ENCODE assay signal across 11 cellular contexts in the genomic region with DNA sequence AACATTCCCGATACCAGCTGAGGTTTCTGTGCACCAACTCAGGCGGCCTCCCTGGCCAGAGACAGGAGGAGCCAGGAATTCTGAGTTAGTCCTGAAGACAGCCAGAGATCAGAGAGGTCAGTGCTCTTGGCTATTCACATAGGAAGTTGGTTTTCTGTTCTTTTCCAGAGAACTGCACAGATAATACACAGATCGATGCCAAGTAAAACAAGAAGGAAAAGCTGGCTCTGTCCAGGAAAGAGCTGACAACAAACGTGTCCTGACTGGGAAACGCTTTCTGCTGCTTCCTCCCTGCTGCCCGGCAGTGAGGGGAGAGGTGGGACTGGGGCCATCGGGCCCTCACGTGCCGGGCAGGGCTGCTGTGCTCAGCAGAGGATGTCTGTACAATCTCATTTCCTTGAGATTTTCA.
DNase-seq lines count a peak whose midpoint lies in the region; ATAC-seq and TF ChIP-seq lines count a peak whose summit lies in the region.
"Had no signal": no experiment of that assay in that cellular context is flagged by ENCODE, and none has a peak within 500 bp of the region (broad histone marks: within the 10 kb centered on the region; RNA-seq: fewer than 3 reads in every experiment).

No MANE protein-coding gene starts in this region.

- H3K27ac Mint-ChIP-seq in MCF 10A (ENCODE audit: low read depth, unreplicated experiment): peak overlapping the region; percentile 13

- BruUV-seq in MCF 10A (replicated peaks; lab: Mats Ljungman, UMichigan): no TSS peak

- H3K27me3 Mint-ChIP-seq in MCF 10A (ENCODE audit: insufficient read depth, unreplicated experiment): peaks cover 17% of the 10 kb centered on the region
- H3K27me3 Mint-ChIP-seq: activated naive CD4-positive, alpha-beta T cell treated with anti-CD3 and anti-CD28 coated beads, Interleukin-2, amount 50 U/mL, for 24 hours had no signal

- no peak for TF ChIP-seq CTCF in MCF 10A (IDR thresholded peaks at IDR 0.05; ENCODE audit: unreplicated experiment)
- no peak for TF ChIP-seq CTCF in left lung (IDR thresholded peaks at IDR 0.05)

- CTCF ChIA-PET in MCF 10A (lab: Yijun Ruan, JAX): interaction anchor here (0.9 kb wide), 1 partner anchor 33 kb away, joined by 3 read pairs; no protein-coding TSS in a partner anchor

- H3K4me3 Mint-ChIP-seq in MCF 10A (ENCODE audit: unreplicated experiment): no peak overlapping the region
- H3K4me3 Mint-ChIP-seq: activated naive CD4-positive, alpha-beta T cell treated with anti-CD3 and anti-CD28 coated beads, Interleukin-2, amount 50 U/mL, for 24 hours had no signal

- in situ Hi-C loops in G401 (cut with HindIII; ENCODE audit: low sequenced_read_pairs): no loop called here

- H3K4me3 ChIP-seq in left lung: no peak overlapping the region

- H3K4me1 Mint-ChIP-seq in MCF 10A (ENCODE audit: insufficient read depth, unreplicated experiment): peaks cover 26% of the 10 kb centered on the region

- no peaks in the 10 kb centered on the region for H3K36me3 Mint-ChIP-seq in MCF 10A (ENCODE audit: insufficient read depth, unreplicated experiment)
- H3K36me3 Mint-ChIP-seq: activated naive CD4-positive, alpha-beta T cell treated with anti-CD3 and anti-CD28 coated beads, Interleukin-2, amount 50 U/mL, for 24 hours had no signal

- no peaks in the 10 kb centered on the region for H3K27me3 ChIP-seq in left lung

- H3K4me1 ChIP-seq in left lung: peaks cover 8 to 42% of the 10 kb centered on the region in 2 donors

- peak overlapping the region in 1 of 2 donors; percentile 39 for H3K27ac ChIP-seq in left lung

- POLR2A ChIA-PET in MCF 10A (lab: Yijun Ruan, JAX): interaction anchor here (0.9 to 1.6 kb wide), 3 partner anchors 10 to 88 kb away, joined by 3 to 4 read pairs (median 4); no protein-coding TSS in a partner anchor

- ATAC-seq in left lung (peak; percentile 58), GM18867 (IDR thresholded peaks at IDR 0.05; ENCODE audit: unreplicated experiment) (no peak)

- intact Hi-C loops in MCF 10A (cut with micrococcal nuclease): loop anchor here (5.0 kb wide), 1 partner anchor 168 kb away; no protein-coding TSS in a partner anchor
- intact Hi-C loops in left lung (cut with DNase I): no loop called here

- no peaks in the 10 kb centered on the region for H3K9me3 Mint-ChIP-seq in MCF 10A (ENCODE audit: unreplicated experiment)
- H3K9me3 Mint-ChIP-seq: activated naive CD4-positive, alpha-beta T cell treated with anti-CD3 and anti-CD28 coated beads, Interleukin-2, amount 50 U/mL, for 24 hours had no signal

- DNase-seq in G401 (ENCODE audit: low spot score) (peak; percentile 14), MCF 10A (ENCODE audit: unreplicated experiment) (peak; percentile 85), left lung (no peak), smooth muscle cell of the brain vasculature (ENCODE audit: low read depth, low spot score) (peak; percentile 18), LoVo (ENCODE audit: low spot score) (no peak), COR-L47 (lab: John Stamatoyannopoulos, UW) (no peak)
- DNase-seq in NK-92 treated with Interleukin-12 subunit alpha and Interleukin-12 subunit beta, amount 100 ng/mL, for 24 hours (lab: John Stamatoyannopoulos, UW): no peak
- DNase-seq: DMS53, KBM-7 had no signal

- no peaks in the 10 kb centered on the region for H3K9me3 ChIP-seq in left lung

- H3K36me3 ChIP-seq in left lung: no peaks in the 10 kb centered on the region

Comparison
In these comparisons a context has a peak if more than half of its experiments do, and no peak if none do; other contexts are left out.
1. DNase-seq: peak in G401 (single experiment), MCF 10A (single experiment) and smooth muscle cell of the brain vasculature (single experiment); none in left lung (0 of 2), LoVo (single experiment), COR-L47 (single experiment) and NK-92 treated with Interleukin-12 subunit alpha and Interleukin-12 subunit beta, amount 100 ng/mL, for 24 hours (single experiment).